Comparison of ENCODE assay signal across 14 cellular contexts in genomic region chr11:119722281-119722794, GRCh38. TPM values are rescaled to one million over a fixed set of nuclear protein-coding genes. Genes with fewer than 3 reads are reported as not detected.
DNase-seq lines count a peak whose midpoint lies in the region; ATAC-seq and TF ChIP-seq lines count a peak whose summit lies in the region.
"Had no signal": no experiment of that assay in that cellular context is flagged by ENCODE, and none has a peak within 500 bp of the region (broad histone marks: within the 10 kb centered on the region; RNA-seq: fewer than 3 reads in every experiment).

No MANE protein-coding gene starts in this region.

- H3K27me3 ChIP-seq in GM23338 (ENCODE audit: insufficient read depth), result no peaks in the 10 kb centered on the region
- H3K27me3 ChIP-seq in neuronal stem cell (ENCODE audit: control insufficient read depth in 3 of 3, insufficient read depth in 3 of 3, low read depth in 1 of 3, low read length in 3 of 3), result no peaks in the 10 kb centered on the region
- H3K27me3 ChIP-seq: cardiac muscle cell had no signal

- H3K27ac ChIP-seq in GM23338 (ENCODE audit: low read depth) (0 out of 2 replicates have a peak overlapping the region, but pooled peaks have one; percentile 55), neuronal stem cell (replicated peaks; ENCODE audit: low read length) (no peak overlapping the region)
- H3K27ac ChIP-seq: cardiac muscle cell had no signal

- no peak overlapping the region for H3K4me3 Mint-ChIP-seq in GM23338

- peaks cover 20% of the 10 kb centered on the region for H3K27me3 Mint-ChIP-seq in GM23338 (ENCODE audit: insufficient read depth, low read depth, poor library complexity)

- peak overlapping the region; percentile 50 for H3K9ac ChIP-seq in neuronal stem cell (ENCODE audit: low read depth, low read length, poor library complexity)

- peak overlapping the region; percentile 52 for H2BK12ac ChIP-seq in neuronal stem cell (ENCODE audit: low read length)

- H3K23ac ChIP-seq in neuronal stem cell (ENCODE audit: low read depth, low read length, poor library complexity), result peak overlapping the region; percentile 5

- H3K14ac ChIP-seq in neuronal stem cell (ENCODE audit: low read length), result no peak overlapping the region

- no peak for ATAC-seq in GM23338
- no peak for ATAC-seq in HG02840 (IDR thresholded peaks at IDR 0.05; ENCODE audit: low FRiP score, unreplicated experiment)
- ATAC-seq in HG03135 (IDR thresholded peaks at IDR 0.05; ENCODE audit: unreplicated experiment), result no peak

- H3K4ac ChIP-seq in neuronal stem cell (ENCODE audit: low read length), result no peak overlapping the region

- no peaks in the 10 kb centered on the region for H3K36me3 ChIP-seq in GM23338 (ENCODE audit: insufficient read depth)
- H3K36me3 ChIP-seq in neuronal stem cell (replicated peaks in 1 of 2; ENCODE audit: control insufficient read depth in 2 of 2, insufficient read depth in 2 of 2, low read length in 2 of 2), result peaks cover 0 to 6% of the 10 kb centered on the region in 2 donors
- H3K36me3 ChIP-seq: cardiac muscle cell had no signal

- H3K9me3 ChIP-seq in neuronal stem cell (replicated peaks in 1 of 2; ENCODE audit: control insufficient read depth in 2 of 2, insufficient read depth in 1 of 2, low read depth in 1 of 2, low read length in 2 of 2), result no peaks in the 10 kb centered on the region

- peaks cover 88% of the 10 kb centered on the region for H3K4me1 Mint-ChIP-seq in GM23338

- DNase-seq in GM23338 (ENCODE audit: low spot score), result peak; percentile 39
- peak; percentile 97 for DNase-seq in NCI-H2029 (lab: John Stamatoyannopoulos, UW)
- peak; percentile 88 for DNase-seq in SW480 (ENCODE audit: low spot score)
- DNase-seq in neuronal stem cell (ENCODE audit: low spot score), result no peak
- no peak for DNase-seq in NCI-H446 treated with DMSO at 0.1 percent for 48 hours (lab: John Stamatoyannopoulos, UW)
- DNase-seq in activated CD8-positive, alpha-beta memory T cell treated with anti-CD3 and anti-CD28 coated beads, Interleukin-2, amount 50 U/mL, for 48 hours, result no peak
- DNase-seq: activated gamma-delta T cell treated with Interleukin-2 at 50 U/mL for 16 hours; erythroblast; mesendoderm; NCI-H2227 treated with DMSO at 0.1 percent for 48 hours; stimulated activated CD4-positive, alpha-beta T cell treated with anti-CD3 and anti-CD28 coated beads, Interleukin-4, amount 100 ng/mL, for 4 hours had no signal

- H3K18ac ChIP-seq in neuronal stem cell (ENCODE audit: low read length), result peak overlapping the region; percentile 85

- no peaks in the 10 kb centered on the region for H3K9me3 Mint-ChIP-seq in GM23338

- peak overlapping the region; percentile 72 for H2AK5ac ChIP-seq in neuronal stem cell (ENCODE audit: low read depth, low read length)

- H4K20me1 ChIP-seq in GM23338 (replicated peaks; ENCODE audit: insufficient read depth), result peaks cover 69% of the 10 kb centered on the region

- peaks cover 97% of the 10 kb centered on the region for H3K79me2 ChIP-seq in GM23338 (replicated peaks; ENCODE audit: insufficient read depth)

- H2BK15ac ChIP-seq in neuronal stem cell (ENCODE audit: low read length), result peak overlapping the region; percentile 93

- H3K4me1 ChIP-seq in GM23338 (ENCODE audit: insufficient read depth) (peaks cover 67% of the 10 kb centered on the region), neuronal stem cell (ENCODE audit: control insufficient read depth in 2 of 2, insufficient read depth in 1 of 2, low read depth in 1 of 2, low read length in 2 of 2) (peaks cover 31 to 63% of the 10 kb centered on the region in 2 donors)

- TF ChIP-seq CTCF in GM23338 (conservative IDR thresholded peaks at IDR 0.05; ENCODE audit: low read depth in 2 of 2), result no peak

- H3K79me1 ChIP-seq in neuronal stem cell (ENCODE audit: low read depth, low read length), result peaks cover 34% of the 10 kb centered on the region

- no peak overlapping the region for H3K4me3 ChIP-seq in GM23338
- H3K4me3 ChIP-seq in neuronal stem cell (ENCODE audit: low read length in 2 of 2), result no peak overlapping the region
- H3K4me3 ChIP-seq: cardiac muscle cell had no signal

- H3K4me2 ChIP-seq in GM23338 (peak overlapping the region; percentile 38; the same call in 1 of the 2 replicates), neuronal stem cell (ENCODE audit: insufficient read depth, low read length, poor library complexity, severe bottlenecking) (no peak overlapping the region)

- no peaks in the 10 kb centered on the region for H3K9me2 ChIP-seq in GM23338 (ENCODE audit: insufficient read depth)

- no peak overlapping the region for H2AFZ ChIP-seq in GM23338
- H2AFZ ChIP-seq in neuronal stem cell (ENCODE audit: low read length), result no peak overlapping the region

- no peak overlapping the region for H2BK5ac ChIP-seq in neuronal stem cell (ENCODE audit: low read length)

- peaks cover 32% of the 10 kb centered on the region for H3K36me3 Mint-ChIP-seq in GM23338 (ENCODE audit: low read depth)

- peak overlapping the region; percentile 21 for H2BK120ac ChIP-seq in neuronal stem cell (ENCODE audit: low read depth, low read length)

- WGBS in neuronal stem cell (ENCODE audit: extremely low coverage in 2 of 2, insufficient read length in 2 of 2, insufficient replicate concordance in 1 of 2), 2 donors, result no CpG with 5 or more reads among the region's 10 CpGs

- no peak overlapping the region for H4K91ac ChIP-seq in neuronal stem cell (ENCODE audit: low read depth, low read length, poor library complexity)

- no peaks in the 10 kb centered on the region for H3F3A ChIP-seq in GM23338 (replicated peaks; ENCODE audit: low read depth)

- peak overlapping the region; percentile 25 for H4K8ac ChIP-seq in neuronal stem cell (ENCODE audit: low read depth, low read length)

- no peak overlapping the region for H3K27ac Mint-ChIP-seq in GM23338

TF ChIP-seq in GM23338, 12 proteins besides CTCF, POLR2A, EP300 and RAD21 (continues in another document):
- TF ChIP-seq ZNF462 (CRISPR knock-in tag; IDR thresholded peaks at IDR 0.05) (no peak), JUNB (IDR thresholded peaks at IDR 0.05; ENCODE audit: unreplicated experiment) (no peak)

RNA-seq across cellular contexts. Expression of gene NECTIN1, which starts 6.7 kb away (rescaled TPM):
- 48.4 and 56.3 TPM in 2 replicates for total RNA-seq in GM23338 (2014; rRNA removed; shearing (Covaris generic))
- polyA plus RNA-seq in GM23338 (2016; fragmentation: Nextera tagmentation; extraction: Ambion mirVana), result 18.7 and 19.9 TPM in 2 replicates
- polyA plus RNA-seq in neuronal stem cell (2013, experiment 1 of 2), result 36.8 TPM
- polyA plus RNA-seq in neuronal stem cell (2013, experiment 2 of 2), result 36.7 TPM

Comparison
In these comparisons a context has a peak if more than half of its experiments do, and no peak if none do; other contexts are left out.
1. DNase-seq: peak in GM23338 (single experiment), NCI-H2029 (single experiment) and SW480 (single experiment); none in neuronal stem cell (single experiment), NCI-H446 treated with DMSO at 0.1 percent for 48 hours (single experiment) and activated CD8-positive, alpha-beta memory T cell treated with anti-CD3 and anti-CD28 coated beads, Interleukin-2, amount 50 U/mL, for 48 hours (single experiment).